Comparison of ENCODE assay signal across 8 cellular contexts in the genomic region with DNA sequence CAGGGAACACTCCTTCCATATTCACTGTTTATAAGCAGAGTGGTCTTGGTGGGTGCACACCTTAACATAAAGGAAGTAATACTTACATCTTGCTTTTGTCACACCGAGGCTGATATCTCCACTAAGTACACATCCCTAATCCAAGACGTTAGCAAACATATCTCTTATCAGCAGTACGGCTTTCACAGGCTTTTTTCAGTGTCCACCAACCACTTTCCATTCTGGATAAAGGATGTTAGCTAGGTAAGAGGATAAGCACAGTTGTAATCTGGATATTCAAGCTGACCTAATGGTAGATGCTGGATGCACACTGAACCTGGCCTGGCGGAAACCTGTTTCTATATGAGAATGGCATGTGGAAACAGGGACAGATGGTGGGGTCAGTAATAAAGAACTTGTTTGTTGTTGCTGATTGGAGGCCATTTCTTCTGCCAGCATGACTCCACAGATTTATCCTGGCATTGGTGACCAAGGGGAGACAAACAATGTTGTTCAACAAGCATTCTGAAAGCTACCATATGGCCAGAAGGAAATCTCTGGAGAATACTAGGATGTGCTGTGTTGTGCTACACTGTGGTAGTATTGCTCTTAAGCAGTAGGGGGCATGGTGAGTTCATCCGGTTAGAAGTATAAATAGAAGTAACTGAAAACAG.
A peak's percentile ranks its signal among the peaks of the same experiment; 100 is the strongest.
DNase-seq lines count a peak whose midpoint lies in the region; ATAC-seq, FAIRE-seq and TF ChIP-seq lines count a peak whose summit lies in the region.

No MANE protein-coding gene starts in this region.

- CTCF ChIA-PET in AG04450 (lab: Charles Lee) (interaction anchor here (0.6 to 1.9 kb wide), 22 partner anchors 9 to 1330 kb away, joined by 3 to 12 read pairs (median 4); no protein-coding TSS in a partner anchor), H1 (lab: Charles Lee; ENCODE audit: partially characterized antibody) (interaction anchor here (0.5 to 1.8 kb wide), 16 partner anchors 8 to 1458 kb away, joined by 3 to 12 read pairs (median 3); no protein-coding TSS in a partner anchor)

- H3K27ac ChIP-seq in AG04450 (ENCODE audit: low read depth, low read length) = no peak overlapping the region
- H3K27ac ChIP-seq in MM.1S (ENCODE audit: low read length) = no peak overlapping the region
- no peak overlapping the region for H3K27ac ChIP-seq in H1 (ENCODE audit: low read depth, low read length)
- no peak overlapping the region for H3K27ac ChIP-seq in mesenchymal stem cell (ENCODE audit: low read length, poor library complexity, severe bottlenecking)

- DNase-seq in AG04450 (ENCODE audit: low read depth, low spot score) = no peak
- peak; percentile 39 for DNase-seq in MM.1S
- peak; percentile 80 for DNase-seq in RKO (ENCODE audit: low spot score)
- no peak for DNase-seq in H1 (ENCODE audit: low read depth in 1 of 2, low spot score in 2 of 2)
- peak; percentile 73 for DNase-seq in mesenchymal stem cell
- no peak for DNase-seq in GM19240 (ENCODE audit: insufficient read length, low spot score)

- no peak overlapping the region for H3K56ac ChIP-seq in H1 (replicated peaks; ENCODE audit: insufficient read length, low read depth, low read length)

- no peak overlapping the region for H2BK20ac ChIP-seq in H1 (ENCODE audit: low read length)

- POLR2A ChIA-PET in AG04450 (lab: Yijun Ruan, JAX) = no interaction called here
- POLR2A ChIA-PET in H1 (lab: Charles Lee; ENCODE audit: partially characterized antibody) = no interaction called here

- no peak overlapping the region for H2BK15ac ChIP-seq in H1 (ENCODE audit: low read length)
- H2BK15ac ChIP-seq in mesenchymal stem cell (ENCODE audit: low read depth, poor library complexity, severe bottlenecking) = no peak overlapping the region

- no peaks in the 10 kb centered on the region for H3K79me1 ChIP-seq in H1 (ENCODE audit: low read depth, low read length)
- no peaks in the 10 kb centered on the region for H3K79me1 ChIP-seq in mesenchymal stem cell (replicated peaks; ENCODE audit: low read length, poor library complexity, severe bottlenecking)

- H4K91ac ChIP-seq in H1 (replicated peaks; ENCODE audit: insufficient read length, low read length) (no peak overlapping the region), mesenchymal stem cell (ENCODE audit: low read length) (no peak overlapping the region)

- peak; percentile 47 to 61 for TF ChIP-seq RAD21 in H1 (IDR thresholded peaks at IDR 0.05 in 1 of 2, conservative IDR thresholded peaks at IDR 0.05 in 1 of 2; ENCODE audit: low read depth in 2 of 2, low read length in 2 of 2)

- H3K18ac ChIP-seq in H1 (ENCODE audit: extremely low read depth, low read length) (no peak overlapping the region), mesenchymal stem cell (ENCODE audit: low read depth in 1 of 2, low read length in 2 of 2) (peak overlapping the region in 1 of 2 experiments; percentile 11)

- H3K14ac ChIP-seq in H1 (ENCODE audit: insufficient read length) = no peak overlapping the region
- H3K14ac ChIP-seq in mesenchymal stem cell (ENCODE audit: low read length in 2 of 2) = no peak overlapping the region

- H3K4ac ChIP-seq in H1 (replicated peaks; ENCODE audit: insufficient read length, low read depth, low read length) (no peak overlapping the region), mesenchymal stem cell (ENCODE audit: low read depth in 1 of 2, low read length in 2 of 2) (peak overlapping the region in 1 of 2 experiments; percentile 37)

- H3K4me2 ChIP-seq in MM.1S (ENCODE audit: low read depth, low read length) = peak overlapping the region; percentile 34; the same call in 1 of the 2 replicates
- H3K4me2 ChIP-seq in H1 (ENCODE audit: insufficient read depth in 1 of 2, low read depth in 2 of 2, low read length in 2 of 2) = no peak overlapping the region
- H3K4me2 ChIP-seq in mesenchymal stem cell (ENCODE audit: low read length, poor library complexity, severe bottlenecking) = no peak overlapping the region

- no peak for TF ChIP-seq POLR2A in H1 (IDR thresholded peaks at IDR 0.05; ENCODE audit: control extremely low read depth in 1 of 2, low read depth in 2 of 2, low read length in 2 of 2)

- H3K23ac ChIP-seq in H1 (ENCODE audit: insufficient read length) = no peak overlapping the region
- no peak overlapping the region for H3K23ac ChIP-seq in mesenchymal stem cell (ENCODE audit: low read length in 2 of 2)

- no peak overlapping the region for H2AK5ac ChIP-seq in H1 (ENCODE audit: low read depth, low read length)
- no peak overlapping the region for H2AK5ac ChIP-seq in mesenchymal stem cell (ENCODE audit: low read length, severe bottlenecking)

- H3K23me2 ChIP-seq in H1 (ENCODE audit: low read depth, low read length) = no peaks in the 10 kb centered on the region

- no peaks in the 10 kb centered on the region for H3F3A ChIP-seq in MM.1S (ENCODE audit: insufficient read depth, low read length)

- peak; percentile 73 for TF ChIP-seq CTCF in AG04450 (IDR thresholded peaks at IDR 0.05; ENCODE audit: low read depth, low read length)
- peak; percentile 78 for TF ChIP-seq CTCF in GM12873 (IDR thresholded peaks at IDR 0.05; ENCODE audit: insufficient read depth, low read depth, low read length, missing control alignments)
- peak; percentile 43 for TF ChIP-seq CTCF in MM.1S (IDR thresholded peaks at IDR 0.05; ENCODE audit: low read length)
- peak in 2 of 3 experiments; percentile 39 to 67; a peak in 2 of 4 replicates for TF ChIP-seq CTCF in H1 (IDR thresholded peaks at IDR 0.05; ENCODE audit: control extremely low read depth in 1 of 3, insufficient read depth in 1 of 3, low read depth in 1 of 3, low read length in 3 of 3)

- no peaks in the 10 kb centered on the region for H3K36me3 ChIP-seq in MM.1S (replicated peaks; ENCODE audit: insufficient read depth, low read length)
- H3K36me3 ChIP-seq in H1 (ENCODE audit: control insufficient read depth in 2 of 4, insufficient read depth in 4 of 4, low read length in 3 of 4) = no peaks in the 10 kb centered on the region
- H3K36me3 ChIP-seq in mesenchymal stem cell (ENCODE audit: control insufficient read depth in 1 of 2, insufficient read depth in 2 of 2, low read depth in 1 of 2, low read length in 2 of 2) = no peaks in the 10 kb centered on the region

- H4K8ac ChIP-seq in H1 (ENCODE audit: extremely low read depth, insufficient read depth, low read length) (no peak overlapping the region), mesenchymal stem cell (ENCODE audit: low read length) (no peak overlapping the region)

- no peaks in the 10 kb centered on the region for H3K9me2 ChIP-seq in MM.1S (replicated peaks; ENCODE audit: insufficient read depth, low read length)

- H2BK12ac ChIP-seq in H1 (ENCODE audit: low read depth, low read length) = no peak overlapping the region
- peak overlapping the region in 1 of 2 experiments; percentile 23 for H2BK12ac ChIP-seq in mesenchymal stem cell (ENCODE audit: low read length in 2 of 2)

- H3K79me2 ChIP-seq in MM.1S (ENCODE audit: low read length) = no peaks in the 10 kb centered on the region
- H3K79me2 ChIP-seq in H1 (ENCODE audit: control insufficient read depth in 1 of 2, insufficient read depth in 2 of 2, low read length in 2 of 2) = no peaks in the 10 kb centered on the region

- FAIRE-seq in H1 (lab: Jason Lieb, UNC) = peak; percentile 71

- H3K9me3 ChIP-seq in AG04450 (ENCODE audit: control insufficient read depth, insufficient read depth, low read length) (no peaks in the 10 kb centered on the region), MM.1S (replicated peaks; ENCODE audit: insufficient read depth, low read length) (no peaks in the 10 kb centered on the region), H1 (ENCODE audit: insufficient read depth in 2 of 2, low read depth in 1 of 2, low read length in 1 of 2) (no peaks in the 10 kb centered on the region), mesenchymal stem cell (ENCODE audit: control insufficient read depth, low read length) (no peaks in the 10 kb centered on the region)

- no peak overlapping the region for H2AFZ ChIP-seq in MM.1S (ENCODE audit: low read length)
- H2AFZ ChIP-seq in H1 (ENCODE audit: low read length) = peak overlapping the region; percentile 85
- no peak overlapping the region for H2AFZ ChIP-seq in mesenchymal stem cell (ENCODE audit: low read depth, low read length)

- H3K9ac ChIP-seq in MM.1S (ENCODE audit: low read length) (no peak overlapping the region), H1 (replicated peaks in 1 of 4; ENCODE audit: extremely low read depth in 1 of 4, low read depth in 3 of 4, low read length in 3 of 4) (no peak overlapping the region), mesenchymal stem cell (ENCODE audit: low read length) (peak overlapping the region; percentile 52)

- H3K4me1 ChIP-seq in MM.1S (ENCODE audit: low read length) = 0 out of 2 replicates have a peak, but pooled peaks cover 5% of the 10 kb centered on the region
- H3K4me1 ChIP-seq in H1 (replicated peaks in 1 of 4; ENCODE audit: control insufficient read depth in 3 of 4, insufficient read depth in 4 of 4, low read length in 3 of 4) = peaks cover 0 to 5% (median 1%) of the 10 kb centered on the region in 4 experiments; a peak in 2 of 7 replicates
- H3K4me1 ChIP-seq in mesenchymal stem cell (ENCODE audit: control insufficient read depth, insufficient read depth, low read depth, low read length) = no peaks in the 10 kb centered on the region

- peak; percentile 97 for ATAC-seq in HG02571 (IDR thresholded peaks at IDR 0.05; ENCODE audit: unreplicated experiment)

- H4K20me1 ChIP-seq in MM.1S (ENCODE audit: insufficient read depth, low read length) = no peaks in the 10 kb centered on the region
- H4K20me1 ChIP-seq in H1 (replicated peaks in 1 of 2; ENCODE audit: control insufficient read depth in 1 of 2, insufficient read depth in 2 of 2, low read length in 2 of 2) = no peaks in the 10 kb centered on the region

- H2BK5ac ChIP-seq in H1 (ENCODE audit: low read depth, low read length) (no peak overlapping the region), mesenchymal stem cell (ENCODE audit: low read depth, low read length, poor library complexity, severe bottlenecking) (no peak overlapping the region)

- no peak overlapping the region for H4K5ac ChIP-seq in H1 (ENCODE audit: insufficient read length, low read depth, low read length)

- H3K27me3 ChIP-seq in AG04450 (ENCODE audit: control insufficient read depth, insufficient read depth, low read length) (no peaks in the 10 kb centered on the region), MM.1S (replicated peaks; ENCODE audit: insufficient read depth, low read length) (no peaks in the 10 kb centered on the region), H1 (replicated peaks in 1 of 4; ENCODE audit: control insufficient read depth in 3 of 4, extremely low read depth in 1 of 4, insufficient read depth in 3 of 4, low read length in 3 of 4) (no peaks in the 10 kb centered on the region), mesenchymal stem cell (ENCODE audit: control insufficient read depth in 1 of 2, insufficient read depth in 1 of 2, low read length in 2 of 2) (no peaks in the 10 kb centered on the region)

- WGBS in H1 (ENCODE audit: extremely low coverage in 1 of 2, insufficient coverage in 1 of 2, insufficient read length in 1 of 2, insufficient replicate concordance in 2 of 2, low coverage in 1 of 2, low lambda C conversion rate in 2 of 2, missing lambda C conversion rate in 1 of 2), 2 experiments = 78% methylated on average over 5 of the region's 5 CpGs; no CpG with 5 or more reads in 1 of the 2 experiments
- 55% methylated on average over 5 of the region's 5 CpGs for WGBS in mesenchymal stem cell

- no peak for TF ChIP-seq EP300 in H1 (IDR thresholded peaks at IDR 0.05; ENCODE audit: borderline replicate concordance in 1 of 2, low read depth in 2 of 2, low read length in 2 of 2)

- H3K4me3 ChIP-seq in AG04450 (ENCODE audit: low read depth, low read length) = no peak overlapping the region
- H3K4me3 ChIP-seq in MM.1S (ENCODE audit: low read length) = no peak overlapping the region
- H3K4me3 ChIP-seq in H1 (ENCODE audit: extremely low read depth in 1 of 4, insufficient read depth in 2 of 4, low read depth in 3 of 4, low read length in 4 of 4) = no peak overlapping the region
- H3K4me3 ChIP-seq in mesenchymal stem cell (ENCODE audit: insufficient read depth in 1 of 2, low read depth in 1 of 2, low read length in 2 of 2) = no peak overlapping the region

- H2BK120ac ChIP-seq in H1 (replicated peaks; ENCODE audit: low read depth, low read length) (no peak overlapping the region), mesenchymal stem cell (ENCODE audit: low read depth, low read length) (no peak overlapping the region)

Comparison
In these comparisons a context has a peak if more than half of its experiments do, and no peak if none do; other contexts are left out.
1. DNase-seq: peak in MM.1S (single experiment), RKO (single experiment) and mesenchymal stem cell (single experiment); none in AG04450 (single experiment), H1 (0 of 2) and GM19240 (single experiment).
2. Peak in every context shown above with its lines, with median percentiles within 50 percentile points of each other: CTCF ChIP-seq.